12 cellular contexts compared by ENCODE assay signal in the genomic region with DNA sequence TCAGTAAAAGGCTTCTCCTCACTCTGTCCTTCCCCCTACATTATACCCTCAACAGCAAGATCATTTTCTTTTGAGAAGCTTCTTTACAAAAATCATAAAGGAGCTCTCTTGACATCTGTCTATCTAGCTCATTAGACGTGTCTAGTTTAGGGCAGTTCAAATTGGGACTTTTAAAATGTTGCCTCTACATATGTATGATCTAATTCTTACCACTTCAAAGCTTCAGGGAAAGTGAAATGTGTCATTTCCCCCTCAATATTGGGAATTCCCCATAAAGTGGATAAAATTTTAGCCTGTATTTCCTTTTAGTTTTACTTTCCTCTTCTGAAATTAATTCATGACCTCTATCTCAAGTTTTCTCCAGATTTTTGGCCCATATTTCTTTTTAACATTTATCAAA.
DNase-seq lines count a peak whose midpoint lies in the region; ATAC-seq and TF ChIP-seq lines count a peak whose summit lies in the region.
"Had no signal": no experiment of that assay in that cellular context is flagged by ENCODE, and none has a peak within 500 bp of the region (broad histone marks: within the 10 kb centered on the region; RNA-seq: fewer than 3 reads in every experiment).

No MANE protein-coding gene starts in this region.

- no peak overlapping the region for H3K27ac Mint-ChIP-seq in activated T-helper 2 cell treated with anti-CD3 and anti-CD28 coated beads, Interferon-gamma antibody, Interleukin-2, Interleukin-4, amounts not matched to agents 10 μg/mL and 5 μg/mL and 100 μg/mL, durations not matched to agents 14 hours and 24 hours and 36 hours

- no peak overlapping the region for H3K4me3 Mint-ChIP-seq in activated T-helper 2 cell treated with anti-CD3 and anti-CD28 coated beads, Interferon-gamma antibody, Interleukin-2, Interleukin-4, amounts not matched to agents 10 μg/mL and 5 μg/mL and 100 μg/mL, durations not matched to agents 14 hours and 24 hours and 36 hours (ENCODE audit: low read depth)

- H3K36me3 Mint-ChIP-seq in activated T-helper 2 cell treated with anti-CD3 and anti-CD28 coated beads, Interferon-gamma antibody, Interleukin-2, Interleukin-4, amounts not matched to agents 10 μg/mL and 5 μg/mL and 100 μg/mL, durations not matched to agents 14 hours and 24 hours and 36 hours (ENCODE audit: low read depth) = no peaks in the 10 kb centered on the region

- DNase-seq in epithelial cell of esophagus (ENCODE audit: low read depth) (peak; percentile 37), COR-L47 (lab: John Stamatoyannopoulos, UW) (no peak), iPS-NIHi11 (ENCODE audit: low spot score) (no peak)
- no peak for DNase-seq in activated T-helper 2 cell treated with anti-CD3 and anti-CD28 coated beads, Interferon-gamma antibody, Interleukin-2, Interleukin-4, amounts not matched to agents 10 μg/mL and 5 μg/mL and 100 μg/mL, durations not matched to agents 14 hours and 24 hours and 36 hours (ENCODE audit: low spot score)
- DNase-seq in stimulated activated CD4-positive, alpha-beta T cell treated with anti-CD3 and anti-CD28 coated beads, Interleukin-15, amount 100 ng/mL, for 24 hours = no peak
- DNase-seq: activated CD4-positive, alpha-beta T cell treated with anti-CD3 and anti-CD28 coated beads for 1 hour; foreskin fibroblast; HCEC 1CT; MG63 had no signal

- peaks cover 16% of the 10 kb centered on the region for H3K4me1 Mint-ChIP-seq in activated T-helper 2 cell treated with anti-CD3 and anti-CD28 coated beads, Interferon-gamma antibody, Interleukin-2, Interleukin-4, amounts not matched to agents 10 μg/mL and 5 μg/mL and 100 μg/mL, durations not matched to agents 14 hours and 24 hours and 36 hours (ENCODE audit: low read depth)

- no peak overlapping the region for H3K4me3 ChIP-seq in epithelial cell of esophagus (ENCODE audit: low read length)
- H3K4me3 ChIP-seq: MG63 had no signal

- H3K9me3 Mint-ChIP-seq in activated T-helper 2 cell treated with anti-CD3 and anti-CD28 coated beads, Interferon-gamma antibody, Interleukin-2, Interleukin-4, amounts not matched to agents 10 μg/mL and 5 μg/mL and 100 μg/mL, durations not matched to agents 14 hours and 24 hours and 36 hours = peaks cover 5% of the 10 kb centered on the region

- intact Hi-C loops in activated T-helper 2 cell treated with anti-CD3 and anti-CD28 coated beads, Interferon-gamma antibody, Interleukin-2, Interleukin-4, amounts not matched to agents 10 μg/mL and 5 μg/mL and 100 μg/mL, durations not matched to agents 14 hours and 24 hours and 36 hours (cut with micrococcal nuclease) = loop anchor here (1.0 to 10.0 kb wide), 4 partner anchors 93 to 323 kb away; a partner anchor contains a TSS

- H3K27me3 Mint-ChIP-seq in activated T-helper 2 cell treated with anti-CD3 and anti-CD28 coated beads, Interferon-gamma antibody, Interleukin-2, Interleukin-4, amounts not matched to agents 10 μg/mL and 5 μg/mL and 100 μg/mL, durations not matched to agents 14 hours and 24 hours and 36 hours (ENCODE audit: low read depth) = peaks cover 26% of the 10 kb centered on the region

- ATAC-seq in GM18858 (IDR thresholded peaks at IDR 0.05; ENCODE audit: unreplicated experiment) = peak; percentile 94
- peak; percentile 76 for ATAC-seq in GM21515 (IDR thresholded peaks at IDR 0.05; ENCODE audit: unreplicated experiment)
- peak; percentile 87 for ATAC-seq in HG03135 (IDR thresholded peaks at IDR 0.05; ENCODE audit: unreplicated experiment)

- no peak for TF ChIP-seq CTCF in epithelial cell of esophagus (IDR thresholded peaks at IDR 0.05; ENCODE audit: insufficient read depth, low read depth, low read length, missing control alignments)
